ENCODE assay signal across 8 cellular contexts in the genomic region with DNA sequence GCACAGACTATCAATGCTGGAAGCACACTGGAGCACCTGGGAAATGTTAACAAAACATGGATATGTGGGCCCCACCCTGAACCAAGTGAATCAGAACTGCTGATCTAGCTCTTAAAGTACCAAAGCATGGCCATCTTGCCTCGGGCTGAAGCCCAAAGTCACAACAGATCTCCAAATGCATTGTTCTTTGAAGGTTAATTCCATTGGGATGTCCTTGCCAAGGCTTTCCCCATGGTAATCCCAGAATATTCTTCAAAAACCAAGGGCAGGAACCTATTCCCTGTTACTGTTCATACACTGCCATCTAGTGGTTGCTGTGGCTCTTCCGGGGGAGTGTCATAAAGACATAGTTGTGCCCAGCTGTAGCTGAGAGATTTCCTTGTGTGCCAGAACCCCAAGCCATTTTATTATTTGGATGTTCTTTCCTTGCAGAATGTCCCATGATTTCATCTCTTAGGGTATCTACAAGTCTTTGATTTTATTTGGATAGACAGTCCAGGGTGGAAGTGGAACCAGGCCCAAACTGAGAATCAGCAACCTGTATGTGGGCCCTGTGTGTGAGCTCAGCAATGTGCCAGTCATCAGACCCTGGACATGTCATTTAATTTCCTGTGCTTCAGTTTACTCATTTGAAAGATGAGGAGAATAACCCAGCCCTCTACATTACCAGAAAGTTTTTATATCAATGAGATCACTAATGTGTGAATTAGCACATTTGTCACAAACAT.
DNase-seq lines count a peak whose midpoint lies in the region; ATAC-seq and TF ChIP-seq lines count a peak whose summit lies in the region.

No MANE protein-coding gene starts in this region.

- peak; percentile 74 for ATAC-seq in esophagus mucosa
- ATAC-seq in HG03565 (IDR thresholded peaks at IDR 0.05; ENCODE audit: unreplicated experiment), result no peak

- DNase-seq in stimulated activated CD4-positive, alpha-beta T cell treated with anti-CD3 and anti-CD28 coated beads, Interleukin-15, amount 100 ng/mL, for 24 hours, result peak; percentile 20
- DNase-seq in stimulated activated CD4-positive, alpha-beta T cell treated with anti-CD3 and anti-CD28 coated beads, Interleukin-4, amount 100 ng/mL, for 24 hours, result no peak
- DNase-seq in HFF-Myc (ENCODE audit: extremely low read depth, low read depth) (peak; percentile 91), NCI-H1048 (lab: John Stamatoyannopoulos, UW) (peak; percentile 70), SJSA1 (ENCODE audit: low read depth in 1 of 2, low spot score in 2 of 2) (peak; percentile 44 to 59), myocyte (ENCODE audit: low read depth) (peak; percentile 93)

- H3K9me3 ChIP-seq in SJSA1 (replicated peaks), result no peaks in the 10 kb centered on the region

- H3K27ac ChIP-seq in SJSA1, result no peak overlapping the region

- peaks cover 4% of the 10 kb centered on the region; the same call in 1 of the 2 replicates for H3K4me1 ChIP-seq in SJSA1 (replicated peaks)

- no peaks in the 10 kb centered on the region for H3K27me3 ChIP-seq in SJSA1 (replicated peaks)

- no peak overlapping the region for H3K4me3 ChIP-seq in HFF-Myc (replicated peaks; ENCODE audit: low read depth, low read length)
- H3K4me3 ChIP-seq in SJSA1, result no peak overlapping the region

- TF ChIP-seq CTCF in HFF-Myc (IDR thresholded peaks at IDR 0.05; ENCODE audit: low read depth, low read length, missing control alignments), result peak; percentile 84

- H3K36me3 ChIP-seq in SJSA1, result no peaks in the 10 kb centered on the region
